Comparison of ENCODE assay signal across 1 cellular context in genomic region chr6:46273911-46274310, GRCh38.
TF ChIP-seq lines count a peak whose summit lies in the region.

No MANE protein-coding gene starts in this region.

TF ChIP-seq in GM23338, 12 proteins besides CTCF, POLR2A, EP300 and RAD21 (continued from another document):
- TF ChIP-seq REST (IDR thresholded peaks at IDR 0.05; ENCODE audit: unreplicated experiment): no peak
- no peak for TF ChIP-seq ZNF114 (CRISPR knock-in tag; IDR thresholded peaks at IDR 0.05)
- TF ChIP-seq NANOG (IDR thresholded peaks at IDR 0.05; ENCODE audit: borderline replicate concordance): no peak
- no peak for TF ChIP-seq STAT1 (IDR thresholded peaks at IDR 0.05; ENCODE audit: unreplicated experiment)
- TF ChIP-seq JUNB (IDR thresholded peaks at IDR 0.05; ENCODE audit: unreplicated experiment): no peak
- no peak for TF ChIP-seq ETS1 (IDR thresholded peaks at IDR 0.05)
- TF ChIP-seq CREB1 (CRISPR knock-in tag; IDR thresholded peaks at IDR 0.05; ENCODE audit: low read depth): no peak
- TF ChIP-seq EZH2 (IDR thresholded peaks at IDR 0.05; ENCODE audit: low read depth, unreplicated experiment): no peak
- no peak for TF ChIP-seq POLR2AphosphoS5 (IDR thresholded peaks at IDR 0.05; ENCODE audit: low read depth)
